Comparison of ENCODE assay signal across 8 cellular contexts in genomic region chr6:27477318-27478013, GRCh38. TPM values are rescaled to one million over a fixed set of nuclear protein-coding genes. Genes with fewer than 3 reads are reported as not detected.
DNase-seq lines count a peak whose midpoint lies in the region; ATAC-seq and TF ChIP-seq lines count a peak whose summit lies in the region.
"Had no signal": no experiment of that assay in that cellular context is flagged by ENCODE, and none has a peak within 500 bp of the region (broad histone marks: within the 10 kb centered on the region; RNA-seq: fewer than 3 reads in every experiment).

No MANE protein-coding gene starts in this region.

- H3F3A ChIP-seq in MM.1S (ENCODE audit: insufficient read depth, low read length), result peaks cover 30% of the 10 kb centered on the region

- no peak overlapping the region for H2BK120ac ChIP-seq in trophoblast cell (ENCODE audit: insufficient read depth, low read length, poor library complexity)

- H3K36me3 Mint-ChIP-seq in endothelial cell (ENCODE audit: low read depth, unreplicated experiment), result no peaks in the 10 kb centered on the region
- H3K36me3 Mint-ChIP-seq in stimulated activated naive B cell treated with anti-CD40 and anti-IgM and Interleukin-4, amounts not matched to agents 10 μg/mL and 1 μg/mL and 100 μg/mL, for 72 hours, result peaks cover 0 to 3% of the 10 kb centered on the region in 2 donors

- DNase-seq in MM.1S (no peak), endothelial cell (ENCODE audit: low spot score) (no peak), trophoblast cell (no peak)
- no peak for DNase-seq in stimulated activated CD4-positive, alpha-beta T cell treated with anti-CD3 and anti-CD28 coated beads, Interleukin-4, amount 100 ng/mL, for 24 hours
- DNase-seq in stimulated activated naive B cell treated with anti-CD40 and anti-IgM and Interleukin-4, amounts not matched to agents 10 μg/mL and 1 μg/mL and 100 μg/mL, for 72 hours, result no peak
- DNase-seq: activated CD4-positive, alpha-beta T cell treated with anti-CD3 and anti-CD28 coated beads for 48 hours had no signal

- H3K4me2 ChIP-seq in MM.1S (ENCODE audit: low read depth, low read length), result peak overlapping the region; percentile 92
- peak overlapping the region; percentile 61 for H3K4me2 ChIP-seq in trophoblast cell (ENCODE audit: low read length)

- H2AK5ac ChIP-seq in trophoblast cell (ENCODE audit: low read length), result no peak overlapping the region

- TF ChIP-seq CTCF in MM.1S (IDR thresholded peaks at IDR 0.05; ENCODE audit: low read length) (no peak), endothelial cell (IDR thresholded peaks at IDR 0.05; ENCODE audit: unreplicated experiment) (no peak)

- peaks cover 9% of the 10 kb centered on the region for H3K4me1 Mint-ChIP-seq in endothelial cell (ENCODE audit: unreplicated experiment)
- H3K4me1 Mint-ChIP-seq in stimulated activated naive B cell treated with anti-CD40 and anti-IgM and Interleukin-4, amounts not matched to agents 10 μg/mL and 1 μg/mL and 100 μg/mL, for 72 hours, result peaks cover 0 to 4% of the 10 kb centered on the region in 2 donors

- H3K4ac ChIP-seq in trophoblast cell (ENCODE audit: low read depth, low read length), result no peak overlapping the region

- no peak overlapping the region for H4K91ac ChIP-seq in trophoblast cell (ENCODE audit: low read depth, low read length)

- H3K23ac ChIP-seq in trophoblast cell (ENCODE audit: low read length), result no peak overlapping the region

- H4K12ac ChIP-seq in trophoblast cell (ENCODE audit: low read depth, low read length), result no peak overlapping the region

- H3K18ac ChIP-seq in trophoblast cell (ENCODE audit: low read length), result no peak overlapping the region

- no peaks in the 10 kb centered on the region for H3K9me3 Mint-ChIP-seq in endothelial cell (ENCODE audit: unreplicated experiment)
- H3K9me3 Mint-ChIP-seq in stimulated activated naive B cell treated with anti-CD40 and anti-IgM and Interleukin-4, amounts not matched to agents 10 μg/mL and 1 μg/mL and 100 μg/mL, for 72 hours, result no peaks in the 10 kb centered on the region

- H3K4me3 ChIP-seq in MM.1S (ENCODE audit: low read length), result peak overlapping the region; percentile 83
- no peak overlapping the region for H3K4me3 ChIP-seq in trophoblast cell (ENCODE audit: low read depth, low read length)

- H3K14ac ChIP-seq in trophoblast cell (ENCODE audit: low read length), result no peak overlapping the region

- H2BK5ac ChIP-seq in trophoblast cell (ENCODE audit: low read depth, low read length, poor library complexity), result no peak overlapping the region

- no peak overlapping the region for H2BK12ac ChIP-seq in trophoblast cell (ENCODE audit: low read length)

- H3K79me2 ChIP-seq in MM.1S (ENCODE audit: low read length) (no peaks in the 10 kb centered on the region), trophoblast cell (ENCODE audit: control insufficient read depth, insufficient read depth, low read length, poor library complexity) (no peaks in the 10 kb centered on the region)

- H4K8ac ChIP-seq in trophoblast cell (ENCODE audit: low read depth, low read length), result no peak overlapping the region

- peak overlapping the region; percentile 59 for H3K27ac Mint-ChIP-seq in endothelial cell (ENCODE audit: unreplicated experiment)
- H3K27ac Mint-ChIP-seq in stimulated activated naive B cell treated with anti-CD40 and anti-IgM and Interleukin-4, amounts not matched to agents 10 μg/mL and 1 μg/mL and 100 μg/mL, for 72 hours, result no peak overlapping the region

- H4K20me1 ChIP-seq in MM.1S (ENCODE audit: insufficient read depth, low read length), result no peaks in the 10 kb centered on the region

- no CpG with 5 or more reads among the region's 8 CpGs for WGBS in trophoblast cell (ENCODE audit: extremely low coverage, insufficient coverage, insufficient read length)

- no peak overlapping the region for H3K4me3 Mint-ChIP-seq in endothelial cell (ENCODE audit: unreplicated experiment)
- H3K4me3 Mint-ChIP-seq in stimulated activated naive B cell treated with anti-CD40 and anti-IgM and Interleukin-4, amounts not matched to agents 10 μg/mL and 1 μg/mL and 100 μg/mL, for 72 hours, result peak overlapping the region in 1 of 2 donors; percentile 31

- peaks cover 4% of the 10 kb centered on the region; the same call in 1 of the 2 replicates for H3K4me1 ChIP-seq in ES-I3 (ENCODE audit: insufficient read depth, low read length)
- H3K4me1 ChIP-seq in MM.1S (ENCODE audit: low read length), result peaks cover 6% of the 10 kb centered on the region
- H3K4me1 ChIP-seq in trophoblast cell (ENCODE audit: control insufficient read depth in 1 of 2, insufficient read depth in 2 of 2, low read length in 2 of 2), result peaks cover 0 to 3% of the 10 kb centered on the region in 2 experiments

- H3K36me3 ChIP-seq in ES-I3 (ENCODE audit: insufficient read depth, low read length) (no peaks in the 10 kb centered on the region), MM.1S (replicated peaks; ENCODE audit: insufficient read depth, low read length) (no peaks in the 10 kb centered on the region), trophoblast cell (ENCODE audit: control insufficient read depth in 1 of 2, insufficient read depth in 2 of 2, low read length in 2 of 2) (no peaks in the 10 kb centered on the region)

- H3K9me3 ChIP-seq in ES-I3 (ENCODE audit: control insufficient read depth, insufficient read depth, low read length) (no peaks in the 10 kb centered on the region), MM.1S (replicated peaks; ENCODE audit: insufficient read depth, low read length) (no peaks in the 10 kb centered on the region), trophoblast cell (ENCODE audit: insufficient read depth, low read depth, low read length) (no peaks in the 10 kb centered on the region)

- ATAC-seq in HG02642 (IDR thresholded peaks at IDR 0.05; ENCODE audit: poor library complexity, unreplicated experiment), result no peak
- no peak for ATAC-seq in stimulated activated naive B cell treated with anti-CD40 and anti-IgM and Interleukin-4, amounts not matched to agents 10 μg/mL and 1 μg/mL and 100 μg/mL, for 72 hours (replicated peaks)

- H3K9ac ChIP-seq in ES-I3 (ENCODE audit: low read depth, low read length) (peak overlapping the region; percentile 74; the same call in 1 of the 2 replicates), MM.1S (ENCODE audit: low read length) (peak overlapping the region; percentile 92; the same call in 1 of the 2 replicates), trophoblast cell (ENCODE audit: low read length) (no peak overlapping the region)

- no peaks in the 10 kb centered on the region for H3K9me2 ChIP-seq in MM.1S (replicated peaks; ENCODE audit: insufficient read depth, low read length)

- H3K27me3 Mint-ChIP-seq in endothelial cell (ENCODE audit: unreplicated experiment), result no peaks in the 10 kb centered on the region
- no peaks in the 10 kb centered on the region for H3K27me3 Mint-ChIP-seq in stimulated activated naive B cell treated with anti-CD40 and anti-IgM and Interleukin-4, amounts not matched to agents 10 μg/mL and 1 μg/mL and 100 μg/mL, for 72 hours

- H3K79me1 ChIP-seq in trophoblast cell (ENCODE audit: low read length), result peaks cover 7% of the 10 kb centered on the region

- peak overlapping the region; percentile 86 for H2AFZ ChIP-seq in MM.1S (ENCODE audit: low read length)
- no peak overlapping the region for H2AFZ ChIP-seq in trophoblast cell (ENCODE audit: insufficient read depth, low read length, poor library complexity)

- H3K27me3 ChIP-seq in MM.1S (replicated peaks; ENCODE audit: insufficient read depth, low read length) (no peaks in the 10 kb centered on the region), trophoblast cell (ENCODE audit: insufficient read depth, low read length) (no peaks in the 10 kb centered on the region)

- H3K27ac ChIP-seq in MM.1S (ENCODE audit: low read length) (peak overlapping the region; percentile 98; the same call in 1 of the 2 replicates), trophoblast cell (ENCODE audit: low read depth, low read length) (no peak overlapping the region)

RNA-seq across cellular contexts. Expression of gene ZNF184, which starts 4.6 kb away (rescaled TPM):
- 12.6 TPM for total RNA-seq in endothelial cell (ENCODE audit: unreplicated experiment)
- polyA plus RNA-seq in trophoblast cell (2013), result 6.0 and 6.4 TPM in 2 replicates
